9 cellular contexts compared by ENCODE assay signal in genomic region chr12:119036878-119037493, GRCh38. TPM values are rescaled to one million over a fixed set of nuclear protein-coding genes. Genes with fewer than 3 reads are reported as not detected.
DNase-seq lines count a peak whose midpoint lies in the region; ATAC-seq and TF ChIP-seq lines count a peak whose summit lies in the region.
"Had no signal": no experiment of that assay in that cellular context is flagged by ENCODE, and none has a peak within 500 bp of the region (broad histone marks: within the 10 kb centered on the region; RNA-seq: fewer than 3 reads in every experiment).

No MANE protein-coding gene starts in this region.

- H3K4me3 ChIP-seq in HFF-Myc (replicated peaks; ENCODE audit: low read depth, low read length) (no peak overlapping the region), WERI-Rb-1 (ENCODE audit: low read depth, low read length) (no peak overlapping the region), ovary (no peak overlapping the region)

- H3K27me3 ChIP-seq in WERI-Rb-1 (ENCODE audit: insufficient read depth, low read depth, severe bottlenecking) (no peaks in the 10 kb centered on the region), ovary (no peaks in the 10 kb centered on the region)

- no peak for TF ChIP-seq POLR2A in ovary (IDR thresholded peaks at IDR 0.05)

- no peaks in the 10 kb centered on the region for H3K9me3 ChIP-seq in WERI-Rb-1 (ENCODE audit: severe bottlenecking)
- H3K9me3 ChIP-seq in ovary = no peaks in the 10 kb centered on the region

- DNase-seq in NCI-H2171 treated with DMSO at 0.1 percent for 48 hours (lab: John Stamatoyannopoulos, UW) (peak; percentile 8), NCI-H2171 (lab: John Stamatoyannopoulos, UW) (no peak), HFF-Myc (ENCODE audit: extremely low read depth, low read depth) (no peak), WERI-Rb-1 (peak; percentile 57), left lobe of liver (ENCODE audit: low spot score) (peak; percentile 46), ovary (no peak)
- DNase-seq: naive B cell had no signal

- no peak for TF ChIP-seq EP300 in ovary (IDR thresholded peaks at IDR 0.05)

- H3K27ac ChIP-seq in WERI-Rb-1 (no peak overlapping the region), ovary (no peak overlapping the region)

- 33 to 44% (median 39%) methylated on average over 13 of the region's 13 CpGs for WGBS in ovary, 3 donors

- H3K4me1 ChIP-seq in ovary (ENCODE audit: insufficient read depth) = no peaks in the 10 kb centered on the region

- intact Hi-C loops in ovary (cut with DNase I) = no loop called here

- H3K36me3 ChIP-seq in WERI-Rb-1 (peaks cover 29% of the 10 kb centered on the region), ovary (no peaks in the 10 kb centered on the region)

- ATAC-seq in left lobe of liver = peak; percentile 81
- no peak for ATAC-seq in HG03520 (IDR thresholded peaks at IDR 0.05; ENCODE audit: unreplicated experiment)
- no peak for ATAC-seq in GM18498 (IDR thresholded peaks at IDR 0.05; ENCODE audit: unreplicated experiment)

- TF ChIP-seq CTCF in HFF-Myc (IDR thresholded peaks at IDR 0.05; ENCODE audit: low read depth, low read length, missing control alignments) (peak; percentile 40), WERI-Rb-1 (IDR thresholded peaks at IDR 0.05; ENCODE audit: low read depth, low read length) (peak; percentile 64), ovary (IDR thresholded peaks at IDR 0.05) (no peak)

RNA-seq across cellular contexts. Expression of gene SRRM4, which starts 55.6 kb away (rescaled TPM):
- total RNA-seq in left lobe of liver = not detected
- total RNA-seq in ovary = under 1 TPM in 1 of 7 donors, not detected in 6; 0.02 TPM
- under 1 TPM; 0.02 TPM for polyA plus RNA-seq in ovary

Comparison
In these comparisons a context has a peak if more than half of its experiments do, and no peak if none do; other contexts are left out.
1. DNase-seq: peak in NCI-H2171 treated with DMSO at 0.1 percent for 48 hours (single experiment), WERI-Rb-1 (single experiment) and left lobe of liver (single experiment); none in NCI-H2171 (single experiment), HFF-Myc (single experiment) and ovary (0 of 5).
2. CTCF ChIP-seq: peak in HFF-Myc (single experiment) and WERI-Rb-1 (single experiment); none in ovary (0 of 3).